Comparison of ENCODE assay signal across 8 cellular contexts in the genomic region with DNA sequence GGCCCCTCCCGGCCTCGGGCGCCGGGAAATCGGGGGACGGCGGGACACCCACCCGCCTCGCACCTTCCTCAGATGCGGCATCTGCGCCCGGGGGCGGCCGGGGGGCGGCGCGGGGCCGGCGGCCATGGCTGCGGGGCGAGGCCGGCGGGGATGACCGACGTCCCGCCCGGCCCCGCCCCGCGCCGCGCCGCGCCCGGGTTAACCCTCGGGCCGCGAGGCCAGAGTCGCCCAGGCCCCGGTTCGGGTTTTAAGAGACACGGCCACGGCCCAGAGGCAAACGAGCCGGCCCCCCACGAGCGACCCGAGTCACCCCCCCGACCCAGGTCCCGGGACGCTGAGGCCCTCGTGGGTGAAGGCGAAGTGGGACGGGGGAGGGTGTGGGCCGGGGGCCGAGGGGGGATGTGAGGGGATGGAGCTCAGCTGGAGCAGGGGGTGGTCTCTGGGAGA. TPM values are rescaled to one million over a fixed set of nuclear protein-coding genes. Genes with fewer than 3 reads are reported as not detected.
A peak's percentile ranks its signal among the peaks of the same experiment; 100 is the strongest.
DNase-seq lines count a peak whose midpoint lies in the region; ATAC-seq and TF ChIP-seq lines count a peak whose summit lies in the region.

A gene (minus strand): TSS at position 159 of the 447 bp plus-strand sequence. CDS start 33 bp downstream, at position 126.

- H3K27me3 ChIP-seq in endodermal cell (ENCODE audit: control insufficient read depth, insufficient read depth, low read length, poor library complexity, severe bottlenecking) = peaks cover 27% of the 10 kb centered on the region
- no peaks in the 10 kb centered on the region for H3K27me3 ChIP-seq in muscle layer of duodenum (ENCODE audit: low read depth, low read length)
- peaks cover 61% of the 10 kb centered on the region for H3K27me3 ChIP-seq in foreskin keratinocyte

- H3K27me3 Mint-ChIP-seq in IgD-negative memory B cell = peaks cover 30% of the 10 kb centered on the region
- peaks cover 29% of the 10 kb centered on the region for H3K27me3 Mint-ChIP-seq in endodermal cell (ENCODE audit: insufficient read depth)

- no peak for ATAC-seq in foreskin keratinocyte
- no peak for ATAC-seq in HG03039 (IDR thresholded peaks at IDR 0.05; ENCODE audit: unreplicated experiment)
- no peak for ATAC-seq in HG02840 (IDR thresholded peaks at IDR 0.05; ENCODE audit: low FRiP score, unreplicated experiment)

- H3K4me1 ChIP-seq in endodermal cell (ENCODE audit: control insufficient read depth, insufficient read depth, low read length) (no peaks in the 10 kb centered on the region), muscle layer of duodenum (ENCODE audit: control insufficient read depth in 1 of 2, insufficient read depth in 2 of 2, low read length in 2 of 2) (peaks cover 0 to 21% of the 10 kb centered on the region in 2 donors), foreskin keratinocyte (no peaks in the 10 kb centered on the region)

- no peak within 1 kb of the TSS for H3K9ac ChIP-seq in endodermal cell (ENCODE audit: extremely low read depth, low read length, poor library complexity, severe bottlenecking)

- H3K27ac ChIP-seq in 22Rv1 (peak within 1 kb of the TSS; percentile 40), endodermal cell (ENCODE audit: low read depth, low read length) (no peak within 1 kb of the TSS), muscle layer of duodenum (ENCODE audit: low read length) (no peak within 1 kb of the TSS), foreskin keratinocyte (no peak within 1 kb of the TSS)

- DNase-seq in endodermal cell (no peak), HEK293T (ENCODE audit: extremely low spot score) (no peak), foreskin keratinocyte (no peak)

- POLR2A ChIA-PET in HEK293T (lab: Yijun Ruan, JAX) = no interaction called here

- CTCF ChIA-PET in HEK293T (lab: Yijun Ruan, JAX) = no interaction called here

- H3K27ac Mint-ChIP-seq in IgD-negative memory B cell = peak within 1 kb of the TSS in 1 of 3 donors; percentile 74
- no peak within 1 kb of the TSS for H3K27ac Mint-ChIP-seq in endodermal cell

- peaks cover 0 to 3% (median 0%) of the 10 kb centered on the region in 3 donors for H3K4me1 Mint-ChIP-seq in IgD-negative memory B cell
- H3K4me1 Mint-ChIP-seq in endodermal cell = no peaks in the 10 kb centered on the region

- no peak within 1 kb of the TSS for H3K4me3 ChIP-seq in endodermal cell (ENCODE audit: low read length)
- peak within 1 kb of the TSS; percentile 21 to 64 for H3K4me3 ChIP-seq in muscle layer of duodenum (ENCODE audit: low read depth in 1 of 2, low read length in 2 of 2)

- WGBS in endodermal cell (ENCODE audit: insufficient coverage in 1 of 2, insufficient read length in 1 of 2), 2 experiments = 12% methylated on average over 56 of the region's 56 CpGs; no CpG with 5 or more reads in 1 of the 2 experiments

- H3K9me3 ChIP-seq in endodermal cell (ENCODE audit: control insufficient read depth, low read length) = no peaks in the 10 kb centered on the region
- H3K9me3 ChIP-seq in muscle layer of duodenum (ENCODE audit: control insufficient read depth in 1 of 2, low read length in 2 of 2) = no peaks in the 10 kb centered on the region

- H3K36me3 Mint-ChIP-seq in IgD-negative memory B cell (no peaks in the 10 kb centered on the region), endodermal cell (ENCODE audit: low read depth) (no peaks in the 10 kb centered on the region)

- TF ChIP-seq CTCF in 22Rv1 (IDR thresholded peaks at IDR 0.05) (no peak), endodermal cell (conservative IDR thresholded peaks at IDR 0.05) (no peak), foreskin keratinocyte (conservative IDR thresholded peaks at IDR 0.05) (no peak)

- H3K36me3 ChIP-seq in endodermal cell (ENCODE audit: control insufficient read depth, insufficient read depth, low read length) (no peaks in the 10 kb centered on the region), muscle layer of duodenum (ENCODE audit: control insufficient read depth in 1 of 2, insufficient read depth in 2 of 2, low read length in 2 of 2) (no peaks in the 10 kb centered on the region)

- H3K9me3 Mint-ChIP-seq in IgD-negative memory B cell (no peaks in the 10 kb centered on the region), endodermal cell (no peaks in the 10 kb centered on the region)

- peak within 1 kb of the TSS in 3 of 4 donors; percentile 59 to 82 (median 78) for H3K4me3 Mint-ChIP-seq in IgD-negative memory B cell
- peak within 1 kb of the TSS; percentile 52 for H3K4me3 Mint-ChIP-seq in endodermal cell

TF ChIP-seq in HEK293T, 16 proteins besides CTCF, POLR2A, EP300 and RAD21:
- no peak for TF ChIP-seq FOXM1 (IDR thresholded peaks at IDR 0.05; ENCODE audit: borderline replicate concordance)
- no peak for TF ChIP-seq SUZ12 (IDR thresholded peaks at IDR 0.05)

RNA-seq across cellular contexts. Expression of the gene that starts here (rescaled TPM):
- polyA plus RNA-seq in IgD-negative memory B cell = not detected
- total RNA-seq in endodermal cell = 1 to 10 TPM; 2.0 to 7.8 TPM
- polyA plus RNA-seq in endodermal cell (2013, experiment 1 of 2) = 3.0 TPM
- 1.5 TPM for polyA plus RNA-seq in endodermal cell (2013, experiment 2 of 2)
- total RNA-seq in foreskin keratinocyte = not detected in 2 replicates
- polyA plus RNA-seq in foreskin keratinocyte = 0.04 TPM in 1 of 2 replicates, not detected in the other
